In genomic region chr11:133943950-133944698, GRCh38 we compare ENCODE assay signal across 16 cellular contexts. TPM values are rescaled to one million over a fixed set of nuclear protein-coding genes. Genes with fewer than 3 reads are reported as not detected.
DNase-seq lines count a peak whose midpoint lies in the region; ATAC-seq and TF ChIP-seq lines count a peak whose summit lies in the region.
"Had no signal": no experiment of that assay in that cellular context is flagged by ENCODE, and none has a peak within 500 bp of the region (broad histone marks: within the 10 kb centered on the region; RNA-seq: fewer than 3 reads in every experiment).

No MANE protein-coding gene starts in this region.

- H3K27ac ChIP-seq in heart right ventricle, result peak overlapping the region in 5 of 10 donors; percentile 72 to 95 (median 79)
- H3K27ac ChIP-seq: SJCRH30 had no signal

- TF ChIP-seq CTCF in heart right ventricle (IDR thresholded peaks at IDR 0.05), result no peak

- H3K9me3 Mint-ChIP-seq in activated naive CD8-positive, alpha-beta T cell treated with anti-CD3 and anti-CD28 coated beads for 36 hours, result no peaks in the 10 kb centered on the region
- H3K9me3 Mint-ChIP-seq in stimulated activated effector memory CD8-positive, alpha-beta T cell treated with anti-CD3 and anti-CD28 coated beads, Interleukin-12 subunit alpha, Interleukin-12 subunit beta, amount 100 ng/mL, for 72 hours, result no peaks in the 10 kb centered on the region

- DNase-seq in Right ventricle myocardium inferior (ENCODE audit: missing footprints), result peak; percentile 40
- DNase-seq in heart right ventricle, result no peak
- DNase-seq in NCI-H69 (lab: John Stamatoyannopoulos, UW), result peak; percentile 67
- DNase-seq in activated naive CD8-positive, alpha-beta T cell treated with anti-CD3 and anti-CD28 coated beads for 36 hours, result no peak
- DNase-seq in stimulated activated effector memory CD8-positive, alpha-beta T cell treated with anti-CD3 and anti-CD28 coated beads, Interleukin-12 subunit alpha, Interleukin-12 subunit beta, amount 100 ng/mL, for 72 hours (ENCODE audit: low spot score in 2 of 2), result no peak
- DNase-seq: DMS53, foreskin melanocyte, NCI-H1694 treated with DMSO at 0.1 percent for 48 hours, NCI-H510A, OCI-M1, SJCRH30, T1000 had no signal

- peaks cover 0 to 3% (median 0%) of the 10 kb centered on the region in 7 donors for H3K27me3 ChIP-seq in heart right ventricle

- intact Hi-C loops in Right ventricle myocardium inferior (cut with DNase I) (no loop called here), heart right ventricle (cut with DNase I) (no loop called here)

- peaks cover 60% of the 10 kb centered on the region for H3K4me1 Mint-ChIP-seq in activated naive CD8-positive, alpha-beta T cell treated with anti-CD3 and anti-CD28 coated beads for 36 hours
- H3K4me1 Mint-ChIP-seq in stimulated activated effector memory CD8-positive, alpha-beta T cell treated with anti-CD3 and anti-CD28 coated beads, Interleukin-12 subunit alpha, Interleukin-12 subunit beta, amount 100 ng/mL, for 72 hours, result peaks cover 68% of the 10 kb centered on the region
- H3K4me1 Mint-ChIP-seq: B cell had no signal

- no peaks in the 10 kb centered on the region for H3K27me3 Mint-ChIP-seq in activated naive CD8-positive, alpha-beta T cell treated with anti-CD3 and anti-CD28 coated beads for 36 hours

- 83 to 85% methylated on average over 12 of the region's 12 CpGs for WGBS in heart right ventricle, 2 donors

- H3K27ac Mint-ChIP-seq in activated naive CD8-positive, alpha-beta T cell treated with anti-CD3 and anti-CD28 coated beads for 36 hours, result peak overlapping the region; percentile 94
- H3K27ac Mint-ChIP-seq in stimulated activated effector memory CD8-positive, alpha-beta T cell treated with anti-CD3 and anti-CD28 coated beads, Interleukin-12 subunit alpha, Interleukin-12 subunit beta, amount 100 ng/mL, for 72 hours, result peak overlapping the region; percentile 77
- H3K27ac Mint-ChIP-seq: B cell had no signal

- peaks cover 44% of the 10 kb centered on the region for H3K36me3 Mint-ChIP-seq in activated naive CD8-positive, alpha-beta T cell treated with anti-CD3 and anti-CD28 coated beads for 36 hours
- peaks cover 70% of the 10 kb centered on the region for H3K36me3 Mint-ChIP-seq in stimulated activated effector memory CD8-positive, alpha-beta T cell treated with anti-CD3 and anti-CD28 coated beads, Interleukin-12 subunit alpha, Interleukin-12 subunit beta, amount 100 ng/mL, for 72 hours

- ATAC-seq in Right ventricle myocardium inferior (no peak), heart right ventricle (no peak), GM19452 (IDR thresholded peaks at IDR 0.05; ENCODE audit: unreplicated experiment) (no peak), GM19395 (IDR thresholded peaks at IDR 0.05; ENCODE audit: unreplicated experiment) (no peak)
- ATAC-seq in stimulated activated effector memory CD8-positive, alpha-beta T cell treated with anti-CD3 and anti-CD28 coated beads, Interleukin-12 subunit alpha, Interleukin-12 subunit beta, amount 100 ng/mL, for 72 hours, result no peak

- H3K4me3 ChIP-seq in heart right ventricle, result no peak overlapping the region
- H3K4me3 ChIP-seq: lung, SJCRH30 had no signal

- H3K4me3 Mint-ChIP-seq in activated naive CD8-positive, alpha-beta T cell treated with anti-CD3 and anti-CD28 coated beads for 36 hours, result peak overlapping the region; percentile 75
- peak overlapping the region; percentile 72 for H3K4me3 Mint-ChIP-seq in stimulated activated effector memory CD8-positive, alpha-beta T cell treated with anti-CD3 and anti-CD28 coated beads, Interleukin-12 subunit alpha, Interleukin-12 subunit beta, amount 100 ng/mL, for 72 hours
- H3K4me3 Mint-ChIP-seq: B cell had no signal

- no peaks in the 10 kb centered on the region for H3K9me3 ChIP-seq in heart right ventricle
- H3K9me3 ChIP-seq: SJCRH30 had no signal

- peaks cover 0 to 31% (median 1%) of the 10 kb centered on the region in 9 donors for H3K36me3 ChIP-seq in heart right ventricle
- H3K36me3 ChIP-seq: SJCRH30 had no signal

- peaks cover 20 to 56% (median 46%) of the 10 kb centered on the region in 9 donors for H3K4me1 ChIP-seq in heart right ventricle
- H3K4me1 ChIP-seq: SJCRH30 had no signal

RNA-seq across cellular contexts. Expression of gene IGSF9B, which starts 12.6 kb away (rescaled TPM):
- total RNA-seq in Right ventricle myocardium inferior (41.7 TPM), heart right ventricle (10 to 100 TPM; 31.0 to 72.3 (median 50.1) TPM)
- polyA plus RNA-seq in heart right ventricle, result 10 to 100 TPM in 1 of 2 donors, 1 to 10 TPM in 1; 6.7 to 37.2 TPM
- 10 to 100 TPM; 36.0 to 46.5 TPM for total RNA-seq in activated naive CD8-positive, alpha-beta T cell treated with anti-CD3 and anti-CD28 coated beads for 36 hours
- total RNA-seq: SJCRH30 had no signal

Comparison
In these comparisons a context has a peak if more than half of its experiments do, and no peak if none do; other contexts are left out.
1. DNase-seq: peak in Right ventricle myocardium inferior (single experiment) and NCI-H69 (single experiment); none in heart right ventricle (0 of 2), activated naive CD8-positive, alpha-beta T cell treated with anti-CD3 and anti-CD28 coated beads for 36 hours (single experiment) and stimulated activated effector memory CD8-positive, alpha-beta T cell treated with anti-CD3 and anti-CD28 coated beads, Interleukin-12 subunit alpha, Interleukin-12 subunit beta, amount 100 ng/mL, for 72 hours (0 of 2).